8 cellular contexts compared by ENCODE assay signal in genomic region chr5:178163772-178164735, GRCh38. TPM values are rescaled to one million over a fixed set of nuclear protein-coding genes. Genes with fewer than 3 reads are reported as not detected.
DNase-seq lines count a peak whose midpoint lies in the region; ATAC-seq and TF ChIP-seq lines count a peak whose summit lies in the region.

No MANE protein-coding gene starts in this region.

- no peak for DNase-seq in AG04450 (ENCODE audit: low read depth, low spot score)
- DNase-seq in NCI-H2227 (lab: John Stamatoyannopoulos, UW; ENCODE audit: unreplicated experiment) = peak; percentile 89
- peak; percentile 91 to 94 for DNase-seq in T47D (ENCODE audit: low read depth in 1 of 2, low spot score in 1 of 2)
- DNase-seq in inferior parietal cortex (ENCODE audit: extremely low spot score) = peak; percentile 89
- DNase-seq in stimulated activated CD4-positive, alpha-beta T cell treated with anti-CD3 and anti-CD28 coated beads, Interleukin-15, amount 100 ng/mL, for 1 hour (ENCODE audit: low read depth in 1 of 2, low spot score in 1 of 2) = peak; percentile 87 to 93

- CTCF ChIA-PET in AG04450 (lab: Charles Lee) = interaction anchor here (0.6 to 2.8 kb wide), 5 partner anchors 11 to 743 kb away, joined by 3 to 38 read pairs (median 3); partner anchors contain the start of gene NHP2

- peaks cover 36% of the 10 kb centered on the region for H3K27me3 ChIP-seq in AG04450 (ENCODE audit: control insufficient read depth, insufficient read depth, low read length)

- H3K4me3 ChIP-seq in AG04450 (ENCODE audit: low read depth, low read length) = peak overlapping the region; percentile 42

- POLR2A ChIA-PET in AG04450 (lab: Yijun Ruan, JAX) = no interaction called here

- no peaks in the 10 kb centered on the region; the same call in 1 of the 2 replicates for H3K9me3 ChIP-seq in AG04450 (ENCODE audit: control insufficient read depth, insufficient read depth, low read length)

- ATAC-seq in GM18868 (IDR thresholded peaks at IDR 0.05; ENCODE audit: unreplicated experiment) = peak; percentile 86
- peak; percentile 89 for ATAC-seq in HG03135 (IDR thresholded peaks at IDR 0.05; ENCODE audit: unreplicated experiment)

- TF ChIP-seq CTCF in AG04450 (IDR thresholded peaks at IDR 0.05; ENCODE audit: low read depth, low read length) (peak; percentile 99), VCaP (conservative IDR thresholded peaks at IDR 0.05) (peak; percentile 100)

- in situ Hi-C loops in T47D (cut with HindIII; ENCODE audit: low pct_unique_long_range_greater_than_20kb, low sequenced_read_pairs) = no loop called here

- no peak overlapping the region for H3K27ac ChIP-seq in AG04450 (ENCODE audit: low read depth, low read length)
- H3K27ac ChIP-seq in VCaP = peak overlapping the region; percentile 27; the same call in 1 of the 2 replicates

RNA-seq across cellular contexts. Expression of gene NHP2, which starts 10.4 kb away (rescaled TPM):
- 93.1 and 108 TPM in 2 replicates for polyA plus RNA-seq in AG04450 (2011; rRNA removed)
- polyA minus RNA-seq in AG04450 (2011; rRNA and poly(A)+ RNA removed) = 32.4 and 32.7 TPM in 2 replicates

RNA-seq across cellular contexts. Expression of gene GMCL2, which starts 23.1 kb away (rescaled TPM):
- polyA plus RNA-seq in AG04450 (2011; rRNA removed) = not detected in 2 replicates
- not detected in 2 replicates for polyA minus RNA-seq in AG04450 (2011; rRNA and poly(A)+ RNA removed)

RNA-seq across cellular contexts. Expression of gene RMND5B, which starts 33.2 kb away (rescaled TPM):
- 19.8 and 21.0 TPM in 2 replicates for polyA plus RNA-seq in AG04450 (2011; rRNA removed)
- polyA minus RNA-seq in AG04450 (2011; rRNA and poly(A)+ RNA removed) = 21.4 and 25.4 TPM in 2 replicates

RNA-seq across cellular contexts. Expression of gene HNRNPAB, which starts 40.3 kb away (rescaled TPM):
- 90.9 and 102 TPM in 2 replicates for polyA plus RNA-seq in AG04450 (2011; rRNA removed)
- 39.4 and 45.6 TPM in 2 replicates for polyA minus RNA-seq in AG04450 (2011; rRNA and poly(A)+ RNA removed)

RNA-seq across cellular contexts. Expression of gene N4BP3, which starts 50.7 kb away (rescaled TPM):
- polyA plus RNA-seq in AG04450 (2011; rRNA removed) = 0.29 and 0.30 TPM in 2 replicates
- polyA minus RNA-seq in AG04450 (2011; rRNA and poly(A)+ RNA removed) = 0.41 and 0.43 TPM in 2 replicates
